In the genomic region with DNA sequence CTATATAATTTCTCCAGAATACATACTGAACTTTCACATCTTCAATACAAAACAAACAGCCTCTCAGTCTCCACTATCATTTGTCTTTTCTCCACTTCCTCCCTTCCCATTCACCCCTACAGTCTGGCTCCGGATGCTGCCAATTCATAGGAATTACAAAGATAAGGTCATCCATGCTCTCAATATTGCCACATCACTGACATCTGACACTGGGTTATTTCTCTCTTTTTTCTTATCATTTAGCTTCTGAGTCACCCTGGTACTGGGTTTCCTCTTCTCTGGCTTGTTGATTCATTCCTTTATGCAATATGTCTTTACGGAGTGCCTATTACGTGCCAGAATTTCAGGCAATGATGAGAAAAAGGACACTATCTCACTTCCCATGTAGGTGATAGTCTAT, we compare ENCODE assay signal across 11 cellular contexts. TPM values are rescaled to one million over a fixed set of nuclear protein-coding genes. Genes with fewer than 3 reads are reported as not detected.
A peak's percentile ranks its signal among the peaks of the same experiment; 100 is the strongest.
DNase-seq lines count a peak whose midpoint lies in the region; TF ChIP-seq lines count a peak whose summit lies in the region.
"Had no signal": no experiment of that assay in that cellular context is flagged by ENCODE, and none has a peak within 500 bp of the region (broad histone marks: within the 10 kb centered on the region; RNA-seq: fewer than 3 reads in every experiment).

No MANE protein-coding gene starts in this region.

- H3K9me2 ChIP-seq in OCI-LY7 (ENCODE audit: insufficient read depth, low read length): no peaks in the 10 kb centered on the region

- intact Hi-C loops in esophagus squamous epithelium (cut with DNase I): no loop called here
- intact Hi-C loops in OCI-LY7 (cut with micrococcal nuclease; ENCODE audit: unreplicated experiment): no loop called here

- H3K9me3 ChIP-seq in fibroblast of lung (ENCODE audit: control insufficient read depth, insufficient read depth, low read depth, low read length): no peaks in the 10 kb centered on the region
- no peaks in the 10 kb centered on the region for H3K9me3 ChIP-seq in esophagus squamous epithelium
- no peaks in the 10 kb centered on the region for H3K9me3 ChIP-seq in OCI-LY7 (ENCODE audit: low read length)
- H3K9me3 ChIP-seq: BLaER1 had no signal

- H3K27ac ChIP-seq in HL-60 (replicated peaks) (peak overlapping the region; percentile 30; the same call in 1 of the 2 replicates), fibroblast of lung (ENCODE audit: insufficient read depth, low read length) (no peak overlapping the region), esophagus squamous epithelium (no peak overlapping the region), OCI-LY7 (ENCODE audit: low read depth, low read length, poor library complexity, severe bottlenecking) (no peak overlapping the region)
- H3K27ac ChIP-seq: BLaER1 had no signal

- DNase-seq in A172 (ENCODE audit: low spot score) (peak; percentile 95), HL-60 (ENCODE audit: low read depth in 1 of 2, low spot score in 1 of 2) (peak; percentile 71 to 87), SK-MEL-5 (ENCODE audit: low read depth, low spot score) (peak; percentile 71), fibroblast of lung (ENCODE audit: low read depth in 2 of 2) (peak; percentile 62 to 78), esophagus squamous epithelium (lab: John Stamatoyannopoulos, UW) (no peak), OCI-LY7 (ENCODE audit: low spot score) (no peak), AG08395 (ENCODE audit: low spot score) (no peak), RPMI8226 (no peak)
- DNase-seq: activated T-cell treated with anti-CD3 and anti-CD28 coated beads, Interleukin-2, amount 50 U/mL, for 1 hour; T-cell had no signal

- peaks cover 17% of the 10 kb centered on the region for H3K79me2 ChIP-seq in fibroblast of lung (ENCODE audit: control insufficient read depth, insufficient read depth, low read length)
- peaks cover 10% of the 10 kb centered on the region; the same call in 1 of the 2 replicates for H3K79me2 ChIP-seq in OCI-LY7 (ENCODE audit: insufficient read depth, low read depth, low read length)

- no peak overlapping the region for H2AFZ ChIP-seq in fibroblast of lung (ENCODE audit: low read length)
- H2AFZ ChIP-seq in OCI-LY7 (ENCODE audit: low read length): no peak overlapping the region

- 39 to 46% methylated on average over 3 of the region's 3 CpGs for WGBS in esophagus squamous epithelium, 2 donors

- in situ Hi-C loops in SK-MEL-5 (cut with HindIII; ENCODE audit: low pct_unique_long_range_greater_than_20kb, low sequenced_read_pairs): no loop called here

- H4K20me1 ChIP-seq in fibroblast of lung (ENCODE audit: control insufficient read depth, extremely low read depth, insufficient read depth, low read length) (no peaks in the 10 kb centered on the region), OCI-LY7 (ENCODE audit: insufficient read depth, low read length) (no peaks in the 10 kb centered on the region)

- no peaks in the 10 kb centered on the region for H3K27me3 ChIP-seq in HL-60 (ENCODE audit: insufficient read depth, poor library complexity, severe bottlenecking)
- no peaks in the 10 kb centered on the region for H3K27me3 ChIP-seq in fibroblast of lung (ENCODE audit: control insufficient read depth, insufficient read depth, low read length)
- H3K27me3 ChIP-seq in esophagus squamous epithelium: no peaks in the 10 kb centered on the region
- H3K27me3 ChIP-seq: BLaER1 had no signal

- TF ChIP-seq CTCF in HL-60 (IDR thresholded peaks at IDR 0.05; ENCODE audit: insufficient read depth, low read length) (no peak), fibroblast of lung (conservative IDR thresholded peaks at IDR 0.05 in 1 of 2, IDR thresholded peaks at IDR 0.05 in 1 of 2; ENCODE audit: low read depth in 1 of 2, low read length in 2 of 2) (no peak), esophagus squamous epithelium (IDR thresholded peaks at IDR 0.05) (no peak), OCI-LY7 (conservative IDR thresholded peaks at IDR 0.05; ENCODE audit: low read length) (no peak)

- H3K4me1 ChIP-seq in fibroblast of lung (ENCODE audit: control insufficient read depth, extremely low read depth, insufficient read depth, low read length): peaks cover 13% of the 10 kb centered on the region
- peaks cover 17 to 24% (median 23%) of the 10 kb centered on the region in 3 donors for H3K4me1 ChIP-seq in esophagus squamous epithelium
- peaks cover 19% of the 10 kb centered on the region for H3K4me1 ChIP-seq in OCI-LY7 (ENCODE audit: insufficient read depth, low read length, poor library complexity, severe bottlenecking)

- H3K4me2 ChIP-seq in fibroblast of lung (ENCODE audit: extremely low read depth, insufficient read depth, low read length) (no peak overlapping the region), OCI-LY7 (ENCODE audit: low read length) (no peak overlapping the region)
- H3K4me2 ChIP-seq: BLaER1 had no signal

- H3K9ac ChIP-seq in fibroblast of lung (ENCODE audit: insufficient read depth, low read length): no peak overlapping the region
- H3K9ac ChIP-seq: BLaER1 had no signal

- TF ChIP-seq POLR2A in esophagus squamous epithelium (IDR thresholded peaks at IDR 0.05): no peak

- H3K4me3 ChIP-seq in HL-60 (replicated peaks; ENCODE audit: insufficient read depth, low read length): no peak overlapping the region
- H3K4me3 ChIP-seq in fibroblast of lung (replicated peaks in 1 of 4; ENCODE audit: control extremely low read depth in 1 of 4, insufficient read depth in 1 of 4, low read depth in 3 of 4, low read length in 4 of 4): no peak overlapping the region
- H3K4me3 ChIP-seq in esophagus squamous epithelium: no peak overlapping the region
- H3K4me3 ChIP-seq in OCI-LY7 (ENCODE audit: low read depth, low read length, poor library complexity, severe bottlenecking): no peak overlapping the region
- H3K4me3 ChIP-seq: BLaER1 had no signal

- POLR2A ChIA-PET in OCI-LY7 (lab: Charles Lee): interaction anchor here (1.0 to 5.4 kb wide), 4 partner anchors 9 to 85 kb away, joined by 3 to 70 read pairs (median 6); a partner anchor contains a TSS

- no TSS peak for BruUV-seq in OCI-LY7 (replicated peaks; lab: Mats Ljungman, UMichigan)

- CTCF ChIA-PET in OCI-LY7 (lab: Charles Lee; ENCODE audit: unreplicated experiment): interaction anchor here (0.6 kb wide), 2 partner anchors 9 to 30 kb away, joined by 3 read pairs; a partner anchor contains a TSS

- H3K36me3 ChIP-seq in fibroblast of lung (ENCODE audit: control insufficient read depth, insufficient read depth, low read length) (no peaks in the 10 kb centered on the region), esophagus squamous epithelium (peaks cover 0 to 10% (median 0%) of the 10 kb centered on the region in 3 donors), OCI-LY7 (ENCODE audit: insufficient read depth, low read length) (peaks cover 1% of the 10 kb centered on the region; the same call in 1 of the 2 replicates)

RNA-seq across cellular contexts. Expression of a gene that starts 3.1 kb away (rescaled TPM):
- 41.0 and 47.1 TPM in 2 replicates for total RNA-seq in A172 (2014; rRNA removed; shearing (Covaris generic))
- 14.9 and 15.2 TPM in 2 replicates for total RNA-seq in SK-MEL-5 (2014; rRNA removed; shearing (Covaris generic))
- 17.4 and 21.3 TPM in 2 replicates for polyA plus RNA-seq in SK-MEL-5 (2015; cell fraction: cytosol; rRNA removed)
- polyA plus RNA-seq in SK-MEL-5 (2015; cell fraction: nucleus; rRNA removed): 31.5 and 34.1 TPM in 2 replicates
- total RNA-seq in fibroblast of lung (19.8 and 20.3 TPM in 2 replicates), esophagus squamous epithelium (10 to 100 TPM; 19.2 to 23.1 (median 21.9) TPM), OCI-LY7 (2022) (21.8 and 24.5 TPM in 2 replicates)
- polyA plus RNA-seq in fibroblast of lung: 17.5 and 17.9 TPM in 2 replicates
- polyA plus RNA-seq in fibroblast of lung (2012): 20.3 and 22.0 TPM in 2 replicates
- polyA minus RNA-seq in fibroblast of lung (ENCODE audit: low replicate concordance): 21.1 and 22.9 TPM in 2 replicates
- 14.5 and 16.9 TPM in 2 replicates for total RNA-seq in OCI-LY7 (2014; rRNA removed; shearing (Covaris generic))

RNA-seq across cellular contexts. Expression of a gene that starts 9.2 kb away (rescaled TPM):
- 27.4 and 28.3 TPM in 2 replicates for total RNA-seq in A172 (2014; rRNA removed; shearing (Covaris generic))
- total RNA-seq in SK-MEL-5 (2014; rRNA removed; shearing (Covaris generic)): 25.4 and 29.8 TPM in 2 replicates
- 47.7 and 52.4 TPM in 2 replicates for polyA plus RNA-seq in SK-MEL-5 (2015; cell fraction: cytosol; rRNA removed)
- 33.0 and 40.2 TPM in 2 replicates for polyA plus RNA-seq in SK-MEL-5 (2015; cell fraction: nucleus; rRNA removed)
- total RNA-seq in fibroblast of lung: 11.6 and 15.5 TPM in 2 replicates
- polyA plus RNA-seq in fibroblast of lung: 10.3 and 13.8 TPM in 2 replicates
- 8.4 and 11.0 TPM in 2 replicates for polyA plus RNA-seq in fibroblast of lung (2012)
- polyA minus RNA-seq in fibroblast of lung (ENCODE audit: low replicate concordance): 25.9 and 49.4 TPM in 2 replicates
- total RNA-seq in esophagus squamous epithelium: 10 to 100 TPM; 22.3 to 25.8 (median 24.0) TPM
- 45.7 and 56.1 TPM in 2 replicates for total RNA-seq in OCI-LY7 (2014; rRNA removed; shearing (Covaris generic))
- 50.0 and 52.7 TPM in 2 replicates for total RNA-seq in OCI-LY7 (2022)

RNA-seq across cellular contexts. Expression of a gene that starts 30.0 kb away (rescaled TPM):
- total RNA-seq in A172 (2014; rRNA removed; shearing (Covaris generic)): 15.0 and 26.1 TPM in 2 replicates
- total RNA-seq in SK-MEL-5 (2014; rRNA removed; shearing (Covaris generic)): 16.4 and 18.7 TPM in 2 replicates
- polyA plus RNA-seq in SK-MEL-5 (2015; cell fraction: cytosol; rRNA removed): 22.5 and 28.0 TPM in 2 replicates
- 924 and 931 TPM in 2 replicates for polyA plus RNA-seq in SK-MEL-5 (2015; cell fraction: nucleus; rRNA removed)
- 16.2 and 16.7 TPM in 2 replicates for total RNA-seq in fibroblast of lung
- polyA plus RNA-seq in fibroblast of lung: 7.6 and 9.3 TPM in 2 replicates
- 7.5 and 10.6 TPM in 2 replicates for polyA plus RNA-seq in fibroblast of lung (2012)
- polyA minus RNA-seq in fibroblast of lung (ENCODE audit: low replicate concordance): 2.8 and 9.0 TPM in 2 replicates
- total RNA-seq in esophagus squamous epithelium: 10 to 100 TPM; 35.7 to 67.9 (median 40.7) TPM
- total RNA-seq in OCI-LY7 (2014; rRNA removed; shearing (Covaris generic)): 49.7 and 65.0 TPM in 2 replicates
- total RNA-seq in OCI-LY7 (2022): 66.2 and 67.4 TPM in 2 replicates

Comparison
In these comparisons a context has a peak if more than half of its experiments do, and no peak if none do; other contexts are left out.
1. DNase-seq: peak in A172 (single experiment), HL-60 (2 of 2), SK-MEL-5 (single experiment) and fibroblast of lung (2 of 2); none in esophagus squamous epithelium (single experiment), OCI-LY7 (single experiment), AG08395 (single experiment) and RPMI8226 (single experiment).